In genomic region chr11:68373810-68374501, GRCh38 we compare ENCODE assay signal across 10 cellular contexts.
DNase-seq lines count a peak whose midpoint lies in the region; ATAC-seq and TF ChIP-seq lines count a peak whose summit lies in the region.
"Had no signal": no experiment of that assay in that cellular context is flagged by ENCODE, and none has a peak within 500 bp of the region (broad histone marks: within the 10 kb centered on the region; RNA-seq: fewer than 3 reads in every experiment).

No MANE protein-coding gene starts in this region.

- no peak overlapping the region for H3K9ac ChIP-seq in duodenal mucosa (ENCODE audit: low read depth in 1 of 2, low read length in 2 of 2)

- peak overlapping the region; percentile 92 for H3K27ac Mint-ChIP-seq in mesothelial cell of epicardium

- H3K4me3 ChIP-seq in duodenal mucosa (ENCODE audit: low read depth in 1 of 2, low read length in 2 of 2) (peak overlapping the region in 1 of 2 donors; percentile 19), upper lobe of left lung (no peak overlapping the region)
- H3K4me3 ChIP-seq: A549 had no signal

- peaks cover 15% of the 10 kb centered on the region for H3K36me3 Mint-ChIP-seq in mesothelial cell of epicardium

- H3K4me1 Mint-ChIP-seq in mesothelial cell of epicardium, result peaks cover 47% of the 10 kb centered on the region

- H3K9me3 ChIP-seq in duodenal mucosa (ENCODE audit: control insufficient read depth in 1 of 2, low read length in 2 of 2) (no peaks in the 10 kb centered on the region), upper lobe of left lung (no peaks in the 10 kb centered on the region)
- H3K9me3 ChIP-seq: A549 had no signal

- TF ChIP-seq CTCF in mesothelial cell of epicardium (IDR thresholded peaks at IDR 0.05; ENCODE audit: unreplicated experiment) (no peak), upper lobe of left lung (IDR thresholded peaks at IDR 0.05) (no peak)

- DNase-seq in NCI-H1417 (lab: John Stamatoyannopoulos, UW), result peak in 2 of 3 experiments; percentile 14 to 53
- DNase-seq in NCI-H1417 treated with DMSO at 0.1 percent for 48 hours (lab: John Stamatoyannopoulos, UW), result no peak
- DNase-seq in mesothelial cell of epicardium (ENCODE audit: low spot score in 2 of 2, unreplicated experiment in 2 of 2), result no peak
- peak in 1 of 2 donors; percentile 80 for DNase-seq in upper lobe of left lung
- DNase-seq in effector CD4-positive, alpha-beta T cell, result no peak
- DNase-seq: RPMI8226 had no signal

- 31 to 38% methylated on average over 33 of the region's 33 CpGs for WGBS in upper lobe of left lung, 2 donors

- H3K9me3 Mint-ChIP-seq in mesothelial cell of epicardium, result no peaks in the 10 kb centered on the region

- H3K4me3 Mint-ChIP-seq in mesothelial cell of epicardium, result peak overlapping the region; percentile 46

- H3K27me3 ChIP-seq in duodenal mucosa (ENCODE audit: control insufficient read depth in 1 of 2, insufficient read depth in 2 of 2, low read length in 2 of 2) (no peaks in the 10 kb centered on the region), upper lobe of left lung (no peaks in the 10 kb centered on the region)

- no peaks in the 10 kb centered on the region for H3K27me3 Mint-ChIP-seq in mesothelial cell of epicardium (ENCODE audit: low read depth)

- TF ChIP-seq POLR2A in upper lobe of left lung (IDR thresholded peaks at IDR 0.05), result no peak

- H3K36me3 ChIP-seq in duodenal mucosa (ENCODE audit: control insufficient read depth in 1 of 2, insufficient read depth in 2 of 2, low read length in 2 of 2) (peaks cover 8 to 32% of the 10 kb centered on the region in 2 donors), upper lobe of left lung (peaks cover 0 to 3% (median 0%) of the 10 kb centered on the region in 4 donors)

- H3K4me1 ChIP-seq in duodenal mucosa (ENCODE audit: control insufficient read depth in 1 of 2, insufficient read depth in 2 of 2, low read length in 2 of 2), result peaks cover 28 to 55% of the 10 kb centered on the region in 2 donors
- H3K4me1 ChIP-seq in upper lobe of left lung, result peaks cover 57 to 80% (median 67%) of the 10 kb centered on the region in 4 donors

- no peak for TF ChIP-seq EP300 in upper lobe of left lung (IDR thresholded peaks at IDR 0.05)

- H3K27ac ChIP-seq in duodenal mucosa (ENCODE audit: low read depth, low read length) (peak overlapping the region; percentile 14), upper lobe of left lung (peak overlapping the region; percentile 46 to 81 (median 68))

- ATAC-seq in upper lobe of left lung (ENCODE audit: low FRiP score in 2 of 2), result peak in 1 of 2 donors; percentile 39
- ATAC-seq in GM21786 (IDR thresholded peaks at IDR 0.05; ENCODE audit: unreplicated experiment), result no peak
- no peak for ATAC-seq in HG02870 (IDR thresholded peaks at IDR 0.05; ENCODE audit: unreplicated experiment)

Comparison
In these comparisons a context has a peak if more than half of its experiments do, and no peak if none do; other contexts are left out.
1. DNase-seq: peak in NCI-H1417 (2 of 3); none in NCI-H1417 treated with DMSO at 0.1 percent for 48 hours (single experiment), mesothelial cell of epicardium (0 of 2) and effector CD4-positive, alpha-beta T cell (single experiment).